8 cellular contexts compared by ENCODE assay signal in genomic region chr18:12092398-12093229, GRCh38. TPM values are rescaled to one million over a fixed set of nuclear protein-coding genes. Genes with fewer than 3 reads are reported as not detected.
DNase-seq lines count a peak whose midpoint lies in the region; ATAC-seq and TF ChIP-seq lines count a peak whose summit lies in the region.

No MANE protein-coding gene starts in this region.

- peak; percentile 20 for TF ChIP-seq CTCF in kidney epithelial cell (IDR thresholded peaks at IDR 0.05; ENCODE audit: insufficient read depth, low read length, poor library complexity, severe bottlenecking)

- H3K4me3 ChIP-seq in kidney epithelial cell (ENCODE audit: low read depth, low read length) = no peak overlapping the region

- ATAC-seq in GM18517 (IDR thresholded peaks at IDR 0.05; ENCODE audit: unreplicated experiment) = no peak
- ATAC-seq in HG02678 (IDR thresholded peaks at IDR 0.05; ENCODE audit: unreplicated experiment) = no peak
- no peak for ATAC-seq in GM18498 (IDR thresholded peaks at IDR 0.05; ENCODE audit: unreplicated experiment)

- no peaks in the 10 kb centered on the region for H3K27me3 ChIP-seq in kidney epithelial cell (ENCODE audit: control insufficient read depth, insufficient read depth, low read length)

- peak; percentile 32 for DNase-seq in DMS79 treated with DMSO at 0.1 percent for 48 hours (lab: John Stamatoyannopoulos, UW)
- peak; percentile 79 for DNase-seq in HT-29 (ENCODE audit: low spot score)
- peak; percentile 4 for DNase-seq in RPMI7951 (ENCODE audit: low read depth)
- DNase-seq in kidney epithelial cell (ENCODE audit: low read depth) = no peak
- no peak for DNase-seq in activated CD4-positive, alpha-beta T cell treated with anti-CD3 and anti-CD28 coated beads for 48 hours

- no peaks in the 10 kb centered on the region for H3K36me3 ChIP-seq in kidney epithelial cell (ENCODE audit: control insufficient read depth, insufficient read depth, low read length)

RNA-seq across cellular contexts. Expression of gene ANKRD62, which starts 1.0 kb away (rescaled TPM):
- total RNA-seq in HT-29 (2014; rRNA removed; shearing (Covaris generic)) = not detected in 2 replicates
- total RNA-seq in RPMI7951 (2014; rRNA removed; shearing (Covaris generic)) = not detected in 2 replicates
- not detected in 2 replicates for total RNA-seq in kidney epithelial cell

Comparison
In these comparisons a context has a peak if more than half of its experiments do, and no peak if none do; other contexts are left out.
1. DNase-seq: peak in DMS79 treated with DMSO at 0.1 percent for 48 hours (single experiment), HT-29 (single experiment) and RPMI7951 (single experiment); none in kidney epithelial cell (single experiment) and activated CD4-positive, alpha-beta T cell treated with anti-CD3 and anti-CD28 coated beads for 48 hours (single experiment).